In genomic region chr7:157964016-157964415, GRCh38 we compare ENCODE assay signal across 33 cellular contexts.
"Had no signal": no experiment of that assay in that cellular context is flagged by ENCODE, and none has a peak within 500 bp of the region (broad histone marks: within the 10 kb centered on the region; RNA-seq: fewer than 3 reads in every experiment).

No MANE protein-coding gene starts in this region.

- H3K27ac Mint-ChIP-seq: activated B cell treated with CpG ODN at 0.5 μM for 24 hours; activated CD4-positive, alpha-beta memory T cell treated with anti-CD3 and anti-CD28 coated beads for 36 hours; activated CD4-positive, alpha-beta T cell treated with anti-CD3 and anti-CD28 coated beads for 36 hours; activated CD4-positive, alpha-beta T cell treated with anti-CD3 and anti-CD28 coated beads, Interleukin-2, amount 10 ng/mL, durations not matched to agents 24 days and 14 days; activated CD8-positive, alpha-beta memory T cell treated with anti-CD3 and anti-CD28 coated beads, Interleukin-2, amount 10 ng/mL, durations not matched to agents 7 days and 5 days; activated CD8-positive, alpha-beta T cell treated with anti-CD3 and anti-CD28 coated beads, Interleukin-2, amount 10 ng/mL, durations not matched to agents 7 days and 5 days; activated naive CD8-positive, alpha-beta T cell; activated T-cell treated with anti-CD3 and anti-CD28 coated beads, Interleukin-2, amount 50 U/mL, for 72 hours; dendritic cell treated with granulocyte-macrophage colony-stimulating factor and Interleukin-4, amounts not matched to agents 40 ng/mL and 50 ng/mL, for 4 days; endodermal cell; T-helper 17 cell; T-helper 2 cell treated with Interferon-gamma antibody and Interleukin-4, amounts not matched to agents 5 μg/mL and 100 μg/mL, for 36 hours had no signal

- H3K4me3 Mint-ChIP-seq: activated B cell treated with CpG ODN at 0.5 μM for 24 hours; activated CD4-positive, alpha-beta memory T cell treated with anti-CD3 and anti-CD28 coated beads for 36 hours; activated CD4-positive, alpha-beta T cell treated with anti-CD3 and anti-CD28 coated beads for 36 hours; activated CD4-positive, alpha-beta T cell treated with anti-CD3 and anti-CD28 coated beads, Interleukin-2, amount 10 ng/mL, durations not matched to agents 24 days and 14 days; activated CD8-positive, alpha-beta memory T cell treated with anti-CD3 and anti-CD28 coated beads, Interleukin-2, amount 10 ng/mL, durations not matched to agents 7 days and 5 days; activated CD8-positive, alpha-beta T cell treated with anti-CD3 and anti-CD28 coated beads, Interleukin-2, amount 10 ng/mL, durations not matched to agents 7 days and 5 days; activated naive CD8-positive, alpha-beta T cell; activated T-cell treated with anti-CD3 and anti-CD28 coated beads, Interleukin-2, amount 50 U/mL, for 72 hours; dendritic cell treated with granulocyte-macrophage colony-stimulating factor and Interleukin-4, amounts not matched to agents 40 ng/mL and 50 ng/mL, for 4 days; endodermal cell; T-helper 17 cell; T-helper 2 cell treated with Interferon-gamma antibody and Interleukin-4, amounts not matched to agents 5 μg/mL and 100 μg/mL, for 36 hours had no signal

- DNase-seq: activated B cell treated with CpG ODN at 0.5 μM for 24 hours; activated CD4-positive, alpha-beta memory T cell treated with anti-CD3 and anti-CD28 coated beads for 36 hours; activated CD4-positive, alpha-beta T cell treated with anti-CD3 and anti-CD28 coated beads for 36 hours; activated CD4-positive, alpha-beta T cell treated with anti-CD3 and anti-CD28 coated beads, Interleukin-2, amount 10 ng/mL, durations not matched to agents 24 days and 14 days; activated CD4-positive, CD25-positive, alpha-beta regulatory T cell treated with anti-CD3 and anti-CD28 coated beads, Interleukin-2, amount 50 U/mL, for 72 hours; activated CD8-positive, alpha-beta memory T cell treated with anti-CD3 and anti-CD28 coated beads, Interleukin-2, amount 10 ng/mL, durations not matched to agents 7 days and 5 days; activated CD8-positive, alpha-beta memory T cell treated with anti-CD3 and anti-CD28 coated beads, Interleukin-2, amount 50 U/mL, for 4 hours; activated CD8-positive, alpha-beta T cell treated with anti-CD3 and anti-CD28 coated beads, Interleukin-2, amount 10 ng/mL, durations not matched to agents 7 days and 5 days; activated gamma-delta T cell treated with Interleukin-2 at 50 U/mL for 16 hours; activated naive CD4-positive, alpha-beta T cell treated with anti-CD3 and anti-CD28 coated beads, Interleukin-2, amount 50 U/mL, for 16 hours; activated naive CD4-positive, alpha-beta T cell treated with Interleukin-2 at 50 U/mL for 16 hours; activated T-cell treated with anti-CD3 and anti-CD28 coated beads, Interleukin-2, amount 50 U/mL, for 1 hour; activated T-cell treated with anti-CD3 and anti-CD28 coated beads, Interleukin-2, amount 50 U/mL, for 72 hours; amniotic stem cell; anterior cingulate cortex; brain microvascular endothelial cell; caudate nucleus; colonic mucosa; effector memory CD4-positive, alpha-beta T cell; foreskin fibroblast; T-helper 1 cell; T-helper 17 cell; T1000; WERI-Rb-1 had no signal

- H3K4me1 Mint-ChIP-seq: activated B cell treated with CpG ODN at 0.5 μM for 24 hours; activated CD4-positive, alpha-beta T cell treated with anti-CD3 and anti-CD28 coated beads for 36 hours; activated CD4-positive, alpha-beta T cell treated with anti-CD3 and anti-CD28 coated beads, Interleukin-2, amount 10 ng/mL, durations not matched to agents 24 days and 14 days; activated CD8-positive, alpha-beta memory T cell treated with anti-CD3 and anti-CD28 coated beads, Interleukin-2, amount 10 ng/mL, durations not matched to agents 7 days and 5 days; endodermal cell; T-helper 17 cell had no signal

- ATAC-seq: activated CD4-positive, alpha-beta T cell treated with anti-CD3 and anti-CD28 coated beads for 36 hours; activated CD8-positive, alpha-beta memory T cell treated with anti-CD3 and anti-CD28 coated beads, Interleukin-2, amount 10 ng/mL, durations not matched to agents 7 days and 5 days; activated CD8-positive, alpha-beta T cell treated with anti-CD3 and anti-CD28 coated beads, Interleukin-2, amount 10 ng/mL, durations not matched to agents 7 days and 5 days; activated T-cell treated with anti-CD3 and anti-CD28 coated beads, Interleukin-2, amount 50 U/mL, for 72 hours; esophagus mucosa; T-helper 17 cell had no signal

- H3K4me3 ChIP-seq: colonic mucosa, dorsolateral prefrontal cortex had no signal

- H3K9me3 ChIP-seq: colonic mucosa had no signal

- H3K9me3 Mint-ChIP-seq: activated CD4-positive, alpha-beta memory T cell treated with anti-CD3 and anti-CD28 coated beads for 36 hours; activated T-cell treated with anti-CD3 and anti-CD28 coated beads, Interleukin-2, amount 50 U/mL, for 72 hours; dendritic cell treated with granulocyte-macrophage colony-stimulating factor and Interleukin-4, amounts not matched to agents 40 ng/mL and 50 ng/mL, for 4 days; endodermal cell had no signal

- H3K27me3 Mint-ChIP-seq: activated B cell treated with CpG ODN at 0.5 μM for 24 hours had no signal

- FAIRE-seq: astrocyte, bronchial epithelial cell, frontal cortex had no signal

- H3K36me3 ChIP-seq: brain microvascular endothelial cell, colonic mucosa, WERI-Rb-1 had no signal

- H3K27ac ChIP-seq: brain microvascular endothelial cell, colonic mucosa, dorsolateral prefrontal cortex, WERI-Rb-1 had no signal

- H3K4me1 ChIP-seq: colonic mucosa had no signal

- H3K36me3 Mint-ChIP-seq: activated CD4-positive, alpha-beta memory T cell treated with anti-CD3 and anti-CD28 coated beads for 36 hours; activated CD8-positive, alpha-beta memory T cell treated with anti-CD3 and anti-CD28 coated beads, Interleukin-2, amount 10 ng/mL, durations not matched to agents 7 days and 5 days had no signal
